In genomic region chrX:135521405-135522131, GRCh38 we compare ENCODE assay signal across 8 cellular contexts. TPM values are rescaled to one million over a fixed set of nuclear protein-coding genes. Genes with fewer than 3 reads are reported as not detected.
DNase-seq lines count a peak whose midpoint lies in the region; ATAC-seq and TF ChIP-seq lines count a peak whose summit lies in the region.

No MANE protein-coding gene starts in this region.

- H3K27me3 Mint-ChIP-seq in activated naive CD8-positive, alpha-beta T cell, result no peaks in the 10 kb centered on the region

- H3K4me3 Mint-ChIP-seq in activated naive CD8-positive, alpha-beta T cell, result peak overlapping the region; percentile 99

- H3K4me1 Mint-ChIP-seq in activated naive CD8-positive, alpha-beta T cell (ENCODE audit: low read depth), result peaks cover 48% of the 10 kb centered on the region

- peak overlapping the region; percentile 73 for H3K14ac ChIP-seq in trophoblast cell (ENCODE audit: low read length)

- TF ChIP-seq CTCF in HFF-Myc (IDR thresholded peaks at IDR 0.05; ENCODE audit: low read depth, low read length, missing control alignments), result no peak
- TF ChIP-seq CTCF in NB4 (IDR thresholded peaks at IDR 0.05; ENCODE audit: low read depth, low read length), result no peak
- TF ChIP-seq CTCF in tibial nerve (IDR thresholded peaks at IDR 0.05), result no peak

- H4K91ac ChIP-seq in trophoblast cell (ENCODE audit: low read depth, low read length), result peak overlapping the region; percentile 77

- peak overlapping the region; percentile 72 for H2BK120ac ChIP-seq in trophoblast cell (ENCODE audit: insufficient read depth, low read length, poor library complexity)

- H4K12ac ChIP-seq in trophoblast cell (ENCODE audit: low read depth, low read length), result peak overlapping the region; percentile 87

- H4K8ac ChIP-seq in trophoblast cell (ENCODE audit: low read depth, low read length), result peak overlapping the region; percentile 80

- peak overlapping the region; percentile 78 for H2AFZ ChIP-seq in trophoblast cell (ENCODE audit: insufficient read depth, low read length, poor library complexity)

- ATAC-seq in SK-N-SH treated with all-trans-retinoic acid at 6 μM for 48 hours (peak; percentile 91), Right ventricle myocardium inferior (peak; percentile 96)

- peak overlapping the region; percentile 36 for H3K4ac ChIP-seq in trophoblast cell (ENCODE audit: low read depth, low read length)

- H2BK12ac ChIP-seq in trophoblast cell (ENCODE audit: low read length), result no peak overlapping the region

- peak; percentile 44 for TF ChIP-seq POLR2A in NB4 (IDR thresholded peaks at IDR 0.05; ENCODE audit: extremely low read depth, insufficient read length)
- TF ChIP-seq POLR2A in tibial nerve (IDR thresholded peaks at IDR 0.05), result peak in 1 of 2 donors; percentile 59

- H3K27ac ChIP-seq in trophoblast cell (ENCODE audit: low read depth, low read length) (peak overlapping the region; percentile 79), tibial nerve (peak overlapping the region; percentile 64 to 98 (median 94))

- H3K18ac ChIP-seq in trophoblast cell (ENCODE audit: low read length), result no peak overlapping the region

- H3K9ac ChIP-seq in trophoblast cell (ENCODE audit: low read length), result peak overlapping the region; percentile 74

- peaks cover 12% of the 10 kb centered on the region for H3K79me1 ChIP-seq in trophoblast cell (ENCODE audit: low read length)

- peak in 1 of 2 donors; percentile 79 for TF ChIP-seq EP300 in tibial nerve (IDR thresholded peaks at IDR 0.05)

- intact Hi-C loops in Right ventricle myocardium inferior (cut with DNase I), result loop anchor here (2.0 kb wide), 1 partner anchor 101 kb away; the partner anchor contains the start of gene SMIM10L2A

- DNase-seq in GM04503 (ENCODE audit: low read depth) (peak; percentile 39), HFF-Myc (ENCODE audit: extremely low read depth, low read depth) (peak; percentile 51), NB4 (ENCODE audit: low read depth) (peak; percentile 95), Right ventricle myocardium inferior (ENCODE audit: missing footprints) (peak; percentile 87), trophoblast cell (peak; percentile 42 to 51), tibial nerve (ENCODE audit: low spot score in 2 of 2) (peak; percentile 56 to 68)

- no peak overlapping the region for H2AK5ac ChIP-seq in trophoblast cell (ENCODE audit: low read length)

- peak overlapping the region; percentile 50 for H3K4me3 ChIP-seq in HFF-Myc (replicated peaks; ENCODE audit: low read depth, low read length)
- peak overlapping the region; percentile 82 for H3K4me3 ChIP-seq in NB4 (ENCODE audit: low read depth, low read length)
- peak overlapping the region; percentile 80 for H3K4me3 ChIP-seq in trophoblast cell (ENCODE audit: low read depth, low read length)
- peak overlapping the region; percentile 43 to 88 (median 72) for H3K4me3 ChIP-seq in tibial nerve

- H3K9me3 Mint-ChIP-seq in activated naive CD8-positive, alpha-beta T cell (ENCODE audit: low read depth), result no peaks in the 10 kb centered on the region

- H3K4me2 ChIP-seq in trophoblast cell (ENCODE audit: low read length), result peak overlapping the region; percentile 91

- WGBS in trophoblast cell (ENCODE audit: extremely low coverage, insufficient coverage, insufficient read length), result no CpG with 5 or more reads among the region's 73 CpGs
- WGBS in tibial nerve, 2 donors, result 0 to 41% methylated on average over 9 to 73 of the region's 73 CpGs

- H3K27ac Mint-ChIP-seq in activated naive CD8-positive, alpha-beta T cell, result peak overlapping the region; percentile 86

- peaks cover 5% of the 10 kb centered on the region for H3K36me3 Mint-ChIP-seq in activated naive CD8-positive, alpha-beta T cell

- H3K9me3 ChIP-seq in trophoblast cell (ENCODE audit: insufficient read depth, low read depth, low read length), result no peaks in the 10 kb centered on the region
- no peaks in the 10 kb centered on the region for H3K9me3 ChIP-seq in tibial nerve

- H3K36me3 ChIP-seq in trophoblast cell (ENCODE audit: control insufficient read depth in 1 of 2, insufficient read depth in 2 of 2, low read length in 2 of 2) (no peaks in the 10 kb centered on the region), tibial nerve (no peaks in the 10 kb centered on the region)

- peak overlapping the region; percentile 68 for H2BK5ac ChIP-seq in trophoblast cell (ENCODE audit: low read depth, low read length, poor library complexity)

- peaks cover 5% of the 10 kb centered on the region for H3K79me2 ChIP-seq in trophoblast cell (ENCODE audit: control insufficient read depth, insufficient read depth, low read length, poor library complexity)

- no peak overlapping the region for H3K23ac ChIP-seq in trophoblast cell (ENCODE audit: low read length)

- H3K27me3 ChIP-seq in trophoblast cell (ENCODE audit: insufficient read depth, low read length), result no peaks in the 10 kb centered on the region
- no peaks in the 10 kb centered on the region for H3K27me3 ChIP-seq in tibial nerve

- H3K4me1 ChIP-seq in trophoblast cell (ENCODE audit: control insufficient read depth in 1 of 2, insufficient read depth in 2 of 2, low read length in 2 of 2) (no peaks in the 10 kb centered on the region), tibial nerve (peaks cover 0 to 4% (median 0%) of the 10 kb centered on the region in 4 donors)

TF ChIP-seq in SK-N-SH treated with all-trans-retinoic acid at 6 μM for 48 hours, 23 proteins besides CTCF, POLR2A, EP300 and RAD21 (continues in another document):
- TF ChIP-seq RARB (CRISPR knock-in tag; IDR thresholded peaks at IDR 0.05) (no peak), ZC3H10 (CRISPR knock-in tag; IDR thresholded peaks at IDR 0.05) (no peak), ESRRG (CRISPR knock-in tag; IDR thresholded peaks at IDR 0.05) (no peak), SNAI2 (CRISPR knock-in tag; IDR thresholded peaks at IDR 0.05) (no peak), ISL1 (CRISPR knock-in tag; IDR thresholded peaks at IDR 0.05) (no peak), PPARA (CRISPR knock-in tag; IDR thresholded peaks at IDR 0.05; ENCODE audit: borderline replicate concordance) (no peak), ARNTL (CRISPR knock-in tag; IDR thresholded peaks at IDR 0.05; ENCODE audit: borderline replicate concordance, low read depth) (no peak), ZNF8 (CRISPR knock-in tag; IDR thresholded peaks at IDR 0.05) (no peak), ZNF565 (CRISPR knock-in tag; conservative IDR thresholded peaks at IDR 0.05; ENCODE audit: low read depth) (no peak), TSHZ2 (CRISPR knock-in tag; IDR thresholded peaks at IDR 0.05) (no peak), TOX (CRISPR knock-in tag; IDR thresholded peaks at IDR 0.05; ENCODE audit: borderline replicate concordance) (no peak)
- TF ChIP-seq, protein P1, sequence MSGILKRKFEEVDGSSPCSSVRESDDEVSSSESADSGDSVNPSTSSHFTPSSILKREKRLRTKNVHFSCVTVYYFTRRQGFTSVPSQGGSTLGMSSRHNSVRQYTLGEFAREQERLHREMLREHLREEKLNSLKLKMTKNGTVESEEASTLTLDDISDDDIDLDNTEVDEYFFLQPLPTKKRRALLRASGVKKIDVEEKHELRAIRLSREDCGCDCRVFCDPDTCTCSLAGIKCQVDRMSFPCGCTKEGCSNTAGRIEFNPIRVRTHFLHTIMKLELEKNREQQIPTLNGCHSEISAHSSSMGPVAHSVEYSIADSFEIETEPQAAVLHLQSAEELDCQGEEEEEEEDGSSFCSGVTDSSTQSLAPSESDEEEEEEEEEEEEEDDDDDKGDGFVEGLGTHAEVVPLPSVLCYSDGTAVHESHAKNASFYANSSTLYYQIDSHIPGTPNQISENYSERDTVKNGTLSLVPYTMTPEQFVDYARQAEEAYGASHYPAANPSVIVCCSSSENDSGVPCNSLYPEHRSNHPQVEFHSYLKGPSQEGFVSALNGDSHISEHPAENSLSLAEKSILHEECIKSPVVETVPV (CRISPR knock-in tag; IDR thresholded peaks at IDR 0.05), result no peak
- TF ChIP-seq, protein P2, sequence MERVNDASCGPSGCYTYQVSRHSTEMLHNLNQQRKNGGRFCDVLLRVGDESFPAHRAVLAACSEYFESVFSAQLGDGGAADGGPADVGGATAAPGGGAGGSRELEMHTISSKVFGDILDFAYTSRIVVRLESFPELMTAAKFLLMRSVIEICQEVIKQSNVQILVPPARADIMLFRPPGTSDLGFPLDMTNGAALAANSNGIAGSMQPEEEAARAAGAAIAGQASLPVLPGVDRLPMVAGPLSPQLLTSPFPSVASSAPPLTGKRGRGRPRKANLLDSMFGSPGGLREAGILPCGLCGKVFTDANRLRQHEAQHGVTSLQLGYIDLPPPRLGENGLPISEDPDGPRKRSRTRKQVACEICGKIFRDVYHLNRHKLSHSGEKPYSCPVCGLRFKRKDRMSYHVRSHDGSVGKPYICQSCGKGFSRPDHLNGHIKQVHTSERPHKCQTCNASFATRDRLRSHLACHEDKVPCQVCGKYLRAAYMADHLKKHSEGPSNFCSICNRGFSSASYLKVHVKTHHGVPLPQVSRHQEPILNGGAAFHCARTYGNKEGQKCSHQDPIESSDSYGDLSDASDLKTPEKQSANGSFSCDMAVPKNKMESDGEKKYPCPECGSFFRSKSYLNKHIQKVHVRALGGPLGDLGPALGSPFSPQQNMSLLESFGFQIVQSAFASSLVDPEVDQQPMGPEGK (CRISPR knock-in tag; IDR thresholded peaks at IDR 0.05; ENCODE audit: borderline replicate concordance), result no peak

RNA-seq across cellular contexts. Expression of gene INTS6L, which starts 1.1 kb away (rescaled TPM):
- 3.2 TPM for total RNA-seq in Right ventricle myocardium inferior
- 4.4 and 4.9 TPM in 2 replicates for polyA plus RNA-seq in trophoblast cell (2013)
- total RNA-seq in tibial nerve, result 10 to 100 TPM; 12.1 to 34.3 (median 13.9) TPM

Comparison
In these comparisons a context has a peak if more than half of its experiments do, and no peak if none do; other contexts are left out.
1. Peak in every context shown above with its lines: DNase-seq, ATAC-seq, H3K4me3 ChIP-seq and H3K27ac ChIP-seq.
2. DNase-seq: peak in every context shown above with its lines; median percentile 95 in NB4; 87 in Right ventricle myocardium inferior; 62 in tibial nerve; 51 in HFF-Myc; 46 in trophoblast cell; 39 in GM04503.